8 cellular contexts compared by ENCODE assay signal in genomic region chr5:139482050-139482889, GRCh38. TPM values are rescaled to one million over a fixed set of nuclear protein-coding genes. Genes with fewer than 3 reads are reported as not detected.
DNase-seq lines count a peak whose midpoint lies in the region; ATAC-seq and TF ChIP-seq lines count a peak whose summit lies in the region.

Gene STING1 (minus strand): TSS chr5:139482758. CDS start chr5:139481704, 1,054 bp downstream.

- DNase-seq in AG10803 (ENCODE audit: low read depth): peak; percentile 97
- peak; percentile 98 for DNase-seq in NB4 (ENCODE audit: low read depth)
- peak; percentile 55 for DNase-seq in T-helper 22 cell (ENCODE audit: low read depth)
- peak; percentile 83 for DNase-seq in brain pericyte (ENCODE audit: low read depth, low spot score)
- peak; percentile 78 for DNase-seq in kidney epithelial cell (ENCODE audit: low read depth)
- peak; percentile 68 for DNase-seq in stimulated activated CD4-positive, alpha-beta T cell treated with anti-CD3 and anti-CD28 coated beads, Interleukin-1b, Interleukin-23, amount 100 ng/mL, for 48 hours

- no peaks in the 10 kb centered on the region for H3K27me3 ChIP-seq in kidney epithelial cell (ENCODE audit: control insufficient read depth, insufficient read depth, low read length)

- ATAC-seq in GM19351 (IDR thresholded peaks at IDR 0.05; ENCODE audit: unreplicated experiment) (peak; percentile 40), HG03565 (IDR thresholded peaks at IDR 0.05; ENCODE audit: unreplicated experiment) (no peak)

- H3K36me3 ChIP-seq in kidney epithelial cell (ENCODE audit: control insufficient read depth, insufficient read depth, low read length): no peaks in the 10 kb centered on the region

- TF ChIP-seq POLR2A in NB4 (IDR thresholded peaks at IDR 0.05; ENCODE audit: extremely low read depth, insufficient read length): no peak

- TF ChIP-seq CTCF in AG10803 (conservative IDR thresholded peaks at IDR 0.05; ENCODE audit: low read length) (no peak), NB4 (IDR thresholded peaks at IDR 0.05; ENCODE audit: low read depth, low read length) (no peak), kidney epithelial cell (IDR thresholded peaks at IDR 0.05; ENCODE audit: insufficient read depth, low read length, poor library complexity, severe bottlenecking) (no peak)

- H3K4me3 ChIP-seq in AG10803 (ENCODE audit: low read length) (peak within 1 kb of the TSS; percentile 87), NB4 (ENCODE audit: low read depth, low read length) (peak within 1 kb of the TSS; percentile 75), kidney epithelial cell (ENCODE audit: low read depth, low read length) (peak within 1 kb of the TSS; percentile 9)

RNA-seq across cellular contexts. Expression of gene STING1, which starts in this region (rescaled TPM):
- total RNA-seq in kidney epithelial cell: 15.5 and 17.5 TPM in 2 replicates

Comparison
In these comparisons a context has a peak if more than half of its experiments do, and no peak if none do; other contexts are left out.
1. H3K4me3 ChIP-seq: peak in every context shown above with its lines; median percentile 87 in AG10803; 75 in NB4; 9 in kidney epithelial cell.